Comparison of ENCODE assay signal across 13 cellular contexts in the genomic region with DNA sequence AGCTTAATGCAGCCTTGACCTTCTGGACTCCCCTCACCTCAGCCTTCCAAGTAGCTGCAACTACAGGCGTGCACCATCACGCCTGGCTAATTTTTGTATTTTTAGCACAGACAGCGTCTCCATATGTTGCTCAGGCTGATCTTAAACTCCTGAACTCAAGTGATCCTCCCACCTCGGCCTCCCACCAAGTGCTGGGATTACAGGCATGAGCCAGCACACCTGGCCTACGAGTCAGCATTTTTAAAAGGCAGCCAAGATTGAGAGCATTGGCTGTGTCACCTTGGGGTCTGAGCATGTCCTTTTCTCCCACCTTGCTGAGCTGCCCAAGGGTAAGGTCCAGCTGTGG.
DNase-seq lines count a peak whose midpoint lies in the region; ATAC-seq and TF ChIP-seq lines count a peak whose summit lies in the region.
"Had no signal": no experiment of that assay in that cellular context is flagged by ENCODE, and none has a peak within 500 bp of the region (broad histone marks: within the 10 kb centered on the region; RNA-seq: fewer than 3 reads in every experiment).

No MANE protein-coding gene starts in this region.

- DNase-seq in DMS 273 (lab: John Stamatoyannopoulos, UW; ENCODE audit: unreplicated experiment) (peak; percentile 81), NCI-H226 (peak; percentile 6), esophagus squamous epithelium (lab: John Stamatoyannopoulos, UW) (no peak), NCI-H1436 (lab: John Stamatoyannopoulos, UW) (no peak)
- no peak for DNase-seq in activated CD4-positive, alpha-beta T cell treated with anti-CD3 and anti-CD28 coated beads, Interleukin-2, amount 50 U/mL, for 48 hours
- no peak for DNase-seq in activated CD4-positive, alpha-beta memory T cell treated with anti-CD3 and anti-CD28 coated beads for 36 hours
- DNase-seq: activated gamma-delta T cell treated with Interleukin-2 at 50 U/mL for 16 hours, midbrain, SJCRH30 had no signal

- WGBS in esophagus squamous epithelium, 2 donors, result 38 to 65% methylated on average over 4 of the region's 5 CpGs

- H2AFZ ChIP-seq in parathyroid adenoma, result peak overlapping the region; percentile 68

- H3K9me3 ChIP-seq in esophagus squamous epithelium (no peaks in the 10 kb centered on the region), parathyroid adenoma (ENCODE audit: control insufficient read depth, low read length) (no peaks in the 10 kb centered on the region)
- H3K9me3 ChIP-seq: body of pancreas, ovary, SJCRH30 had no signal

- H3K9me3 Mint-ChIP-seq in activated CD4-positive, alpha-beta memory T cell treated with anti-CD3 and anti-CD28 coated beads for 36 hours, result peaks cover 3% of the 10 kb centered on the region

- H3K27ac Mint-ChIP-seq in activated CD4-positive, alpha-beta memory T cell treated with anti-CD3 and anti-CD28 coated beads for 36 hours, result no peak overlapping the region

- TF ChIP-seq POLR2A in esophagus squamous epithelium (IDR thresholded peaks at IDR 0.05), result no peak

- H3K36me3 ChIP-seq in esophagus squamous epithelium (no peaks in the 10 kb centered on the region), parathyroid adenoma (ENCODE audit: control insufficient read depth, insufficient read depth, low read length) (no peaks in the 10 kb centered on the region)
- H3K36me3 ChIP-seq: ovary, SJCRH30 had no signal

- intact Hi-C loops in esophagus squamous epithelium (cut with DNase I), result no loop called here
- intact Hi-C loops in activated CD4-positive, alpha-beta memory T cell treated with anti-CD3 and anti-CD28 coated beads for 36 hours (cut with micrococcal nuclease), result no loop called here

- ATAC-seq in GM18858 (IDR thresholded peaks at IDR 0.05; ENCODE audit: unreplicated experiment), result no peak

- H3K9ac ChIP-seq in parathyroid adenoma, result no peak overlapping the region

- no peaks in the 10 kb centered on the region for H3K4me1 Mint-ChIP-seq in activated CD4-positive, alpha-beta memory T cell treated with anti-CD3 and anti-CD28 coated beads for 36 hours (ENCODE audit: low read depth)

- peaks cover 0 to 19% (median 0%) of the 10 kb centered on the region in 4 donors for H3K27me3 ChIP-seq in esophagus squamous epithelium
- no peaks in the 10 kb centered on the region for H3K27me3 ChIP-seq in parathyroid adenoma (ENCODE audit: control insufficient read depth, insufficient read depth, low read length)
- H3K27me3 ChIP-seq: body of pancreas, ovary, SJCRH30 had no signal

- H3K4me1 ChIP-seq in esophagus squamous epithelium (peaks cover 0 to 27% (median 17%) of the 10 kb centered on the region in 3 donors), parathyroid adenoma (peaks cover 13% of the 10 kb centered on the region)
- H3K4me1 ChIP-seq: SJCRH30 had no signal

- POLR2A ChIA-PET in activated CD4-positive, alpha-beta memory T cell treated with anti-CD3 and anti-CD28 coated beads for 36 hours (lab: Charles Lee), result no interaction called here

- H3K4me3 Mint-ChIP-seq in activated CD4-positive, alpha-beta memory T cell treated with anti-CD3 and anti-CD28 coated beads for 36 hours, result no peak overlapping the region

- H3K4me3 ChIP-seq in esophagus squamous epithelium (no peak overlapping the region), parathyroid adenoma (ENCODE audit: low read depth, low read length) (no peak overlapping the region)
- H3K4me3 ChIP-seq: body of pancreas, ovary, SJCRH30 had no signal

- no peaks in the 10 kb centered on the region for H3K79me2 ChIP-seq in parathyroid adenoma

- peak overlapping the region; percentile 52 to 78 (median 62) for H3K27ac ChIP-seq in esophagus squamous epithelium
- H3K27ac ChIP-seq in parathyroid adenoma, result peak overlapping the region; percentile 57
- H3K27ac ChIP-seq: SJCRH30 had no signal

- peaks cover 8% of the 10 kb centered on the region for H3K27me3 Mint-ChIP-seq in activated CD4-positive, alpha-beta memory T cell treated with anti-CD3 and anti-CD28 coated beads for 36 hours

- TF ChIP-seq CTCF in esophagus squamous epithelium (IDR thresholded peaks at IDR 0.05), result no peak
- TF ChIP-seq CTCF in parathyroid adenoma (IDR thresholded peaks at IDR 0.05), result no peak

- CTCF ChIA-PET in activated CD4-positive, alpha-beta memory T cell treated with anti-CD3 and anti-CD28 coated beads for 36 hours (lab: Charles Lee), result no interaction called here

- no peaks in the 10 kb centered on the region for H3K36me3 Mint-ChIP-seq in activated CD4-positive, alpha-beta memory T cell treated with anti-CD3 and anti-CD28 coated beads for 36 hours

- peak overlapping the region; percentile 20 for H3K4me2 ChIP-seq in parathyroid adenoma (ENCODE audit: low read length)

Comparison
In these comparisons a context has a peak if more than half of its experiments do, and no peak if none do; other contexts are left out.
1. DNase-seq: peak in DMS 273 (single experiment) and NCI-H226 (single experiment); none in esophagus squamous epithelium (single experiment), activated CD4-positive, alpha-beta T cell treated with anti-CD3 and anti-CD28 coated beads, Interleukin-2, amount 50 U/mL, for 48 hours (0 of 2), activated CD4-positive, alpha-beta memory T cell treated with anti-CD3 and anti-CD28 coated beads for 36 hours (single experiment) and NCI-H1436 (single experiment).